In the genomic region with DNA sequence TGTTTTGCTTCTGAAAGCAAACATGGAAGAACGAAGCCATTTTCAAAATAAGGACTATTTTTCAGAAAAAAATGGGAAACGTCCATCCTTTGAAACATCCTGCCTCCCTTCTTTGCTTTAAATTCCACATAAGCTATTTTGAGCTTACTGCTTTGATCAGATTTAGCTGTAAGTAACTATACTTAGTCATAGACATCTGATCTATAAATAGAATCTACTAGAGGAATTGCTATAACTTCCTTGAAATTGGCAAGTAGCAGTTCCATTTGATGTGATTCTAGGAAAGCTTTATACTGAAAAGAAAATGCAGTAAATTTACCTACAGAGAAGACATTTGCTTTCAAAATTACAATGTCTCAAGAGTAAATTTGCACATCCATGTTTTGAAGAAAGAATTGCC, we compare ENCODE assay signal across 13 cellular contexts.
DNase-seq lines count a peak whose midpoint lies in the region; ATAC-seq and TF ChIP-seq lines count a peak whose summit lies in the region.
"Had no signal": no experiment of that assay in that cellular context is flagged by ENCODE, and none has a peak within 500 bp of the region (broad histone marks: within the 10 kb centered on the region; RNA-seq: fewer than 3 reads in every experiment).

No MANE protein-coding gene starts in this region.

- DNase-seq in left ventricle myocardium superior (no peak), right atrium auricular region (ENCODE audit: low spot score) (no peak), SK-N-SH (no peak), fibroblast of gingiva (ENCODE audit: low read depth) (peak; percentile 10), upper lobe of left lung (no peak), breast epithelium (ENCODE audit: low spot score in 2 of 2) (no peak), NCI-H2081 treated with DMSO at 0.1 percent for 48 hours (lab: John Stamatoyannopoulos, UW) (no peak)
- DNase-seq: activated CD4-positive, alpha-beta T cell treated with anti-CD3 and anti-CD28 coated beads, Interleukin-2, amount 50 U/mL, for 48 hours; effector memory CD4-positive, alpha-beta T cell; Karpas-422; NCI-H187 treated with DMSO at 0.1 percent for 48 hours; NCI-H748 treated with DMSO at 0.1 percent for 48 hours had no signal

- TF ChIP-seq EP300 in SK-N-SH (IDR thresholded peaks at IDR 0.05; ENCODE audit: borderline replicate concordance in 1 of 2, low read depth in 1 of 2, low read length in 1 of 2) (no peak), upper lobe of left lung (IDR thresholded peaks at IDR 0.05) (no peak)

- WGBS in SK-N-SH (ENCODE audit: low lambda C conversion rate) = 49% methylated on average over 2 of the region's 2 CpGs
- 46 to 48% methylated on average over 2 of the region's 2 CpGs for WGBS in upper lobe of left lung, 2 donors

- H3K27ac ChIP-seq in right atrium auricular region (no peak overlapping the region), SK-N-SH (ENCODE audit: low read depth in 2 of 2, low read length in 1 of 2) (peak overlapping the region in 1 of 2 experiments; percentile 31; a peak in 1 of 4 replicates), upper lobe of left lung (no peak overlapping the region), breast epithelium (no peak overlapping the region)

- H3K9me3 ChIP-seq in right atrium auricular region (peaks cover 0 to 5% of the 10 kb centered on the region in 2 donors), SK-N-SH (no peaks in the 10 kb centered on the region), upper lobe of left lung (no peaks in the 10 kb centered on the region), breast epithelium (no peaks in the 10 kb centered on the region)

- H4K20me1 ChIP-seq in SK-N-SH (ENCODE audit: insufficient read depth) = no peaks in the 10 kb centered on the region

- H2AFZ ChIP-seq in SK-N-SH (ENCODE audit: low read depth) = no peak overlapping the region

- ATAC-seq in left ventricle myocardium superior = peak; percentile 20
- no peak for ATAC-seq in HG03135 (IDR thresholded peaks at IDR 0.05; ENCODE audit: unreplicated experiment)
- no peak for ATAC-seq in upper lobe of left lung (ENCODE audit: low FRiP score in 2 of 2)

- H3K4me3 ChIP-seq in right atrium auricular region (no peak overlapping the region), SK-N-SH (ENCODE audit: low read depth in 2 of 2, low read length in 1 of 2) (no peak overlapping the region), upper lobe of left lung (no peak overlapping the region), breast epithelium (no peak overlapping the region)

- no peaks in the 10 kb centered on the region for H3K9me2 ChIP-seq in SK-N-SH

- no peaks in the 10 kb centered on the region for H3K36me3 ChIP-seq in right atrium auricular region
- H3K36me3 ChIP-seq in SK-N-SH (replicated peaks in 1 of 2; ENCODE audit: control insufficient read depth in 1 of 2, insufficient read depth in 2 of 2, low read length in 1 of 2) = no peaks in the 10 kb centered on the region
- H3K36me3 ChIP-seq in upper lobe of left lung = no peaks in the 10 kb centered on the region
- no peaks in the 10 kb centered on the region for H3K36me3 ChIP-seq in breast epithelium

- peaks cover 8% of the 10 kb centered on the region for H3F3A ChIP-seq in SK-N-SH (replicated peaks; ENCODE audit: insufficient read depth)

- H3K27me3 ChIP-seq in right atrium auricular region (no peaks in the 10 kb centered on the region), SK-N-SH (ENCODE audit: insufficient read depth) (no peaks in the 10 kb centered on the region), upper lobe of left lung (no peaks in the 10 kb centered on the region), breast epithelium (no peaks in the 10 kb centered on the region)

- CTCF ChIA-PET in SK-N-SH (lab: Yijun Ruan, JAX) = interaction anchor here (1.1 to 2.5 kb wide), 3 partner anchors 21 to 354 kb away, joined by 3 to 8 read pairs (median 3); no protein-coding TSS in a partner anchor

- TF ChIP-seq POLR2A in upper lobe of left lung (IDR thresholded peaks at IDR 0.05) (no peak), breast epithelium (IDR thresholded peaks at IDR 0.05) (no peak)

- H3K4me2 ChIP-seq in SK-N-SH = peak overlapping the region; percentile 40; the same call in 1 of the 2 replicates

- no peak for TF ChIP-seq CTCF in right atrium auricular region (IDR thresholded peaks at IDR 0.05)
- TF ChIP-seq CTCF in SK-N-SH (IDR thresholded peaks at IDR 0.05) = no peak
- no peak for TF ChIP-seq CTCF in upper lobe of left lung (IDR thresholded peaks at IDR 0.05)
- no peak for TF ChIP-seq CTCF in breast epithelium (IDR thresholded peaks at IDR 0.05)

- TF ChIP-seq RAD21 in SK-N-SH (IDR thresholded peaks at IDR 0.05; ENCODE audit: low read length) = no peak

- POLR2A ChIA-PET in SK-N-SH (lab: Yijun Ruan, JAX) = no interaction called here

- H3K9ac ChIP-seq in SK-N-SH = no peak overlapping the region

- intact Hi-C loops in left ventricle myocardium superior (cut with micrococcal nuclease) = no loop called here
- intact Hi-C loops in breast epithelium (cut with DNase I; ENCODE audit: low total_unique reads) = no loop called here

- H3K79me2 ChIP-seq in SK-N-SH (ENCODE audit: insufficient read depth) = peaks cover 21% of the 10 kb centered on the region

- peaks cover 0 to 18% of the 10 kb centered on the region in 2 donors for H3K4me1 ChIP-seq in right atrium auricular region
- peaks cover 2 to 9% of the 10 kb centered on the region in 2 experiments; a peak in 3 of 4 replicates for H3K4me1 ChIP-seq in SK-N-SH (ENCODE audit: control insufficient read depth in 1 of 2, insufficient read depth in 2 of 2, low read depth in 1 of 2, low read length in 1 of 2)
- peaks cover 21 to 39% (median 33%) of the 10 kb centered on the region in 4 donors for H3K4me1 ChIP-seq in upper lobe of left lung
- no peaks in the 10 kb centered on the region for H3K4me1 ChIP-seq in breast epithelium

TF ChIP-seq in SK-N-SH, 30 proteins besides CTCF, POLR2A, EP300 and RAD21:
- TF ChIP-seq, protein P1, sequence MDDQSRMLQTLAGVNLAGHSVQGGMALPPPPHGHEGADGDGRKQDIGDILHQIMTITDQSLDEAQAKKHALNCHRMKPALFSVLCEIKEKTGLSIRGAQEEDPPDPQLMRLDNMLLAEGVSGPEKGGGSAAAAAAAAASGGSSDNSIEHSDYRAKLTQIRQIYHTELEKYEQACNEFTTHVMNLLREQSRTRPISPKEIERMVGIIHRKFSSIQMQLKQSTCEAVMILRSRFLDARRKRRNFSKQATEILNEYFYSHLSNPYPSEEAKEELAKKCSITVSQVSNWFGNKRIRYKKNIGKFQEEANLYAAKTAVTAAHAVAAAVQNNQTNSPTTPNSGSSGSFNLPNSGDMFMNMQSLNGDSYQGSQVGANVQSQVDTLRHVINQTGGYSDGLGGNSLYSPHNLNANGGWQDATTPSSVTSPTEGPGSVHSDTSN (IDR thresholded peaks at IDR 0.05) = no peak
- TF ChIP-seq YY1 (IDR thresholded peaks at IDR 0.05; ENCODE audit: low read depth) (no peak), MEF2A (IDR thresholded peaks at IDR 0.05; ENCODE audit: borderline replicate concordance, low read depth) (peak; percentile 94), NFIC (IDR thresholded peaks at IDR 0.05; ENCODE audit: borderline replicate concordance) (no peak)
